ENCODE assay signal across 2 cellular contexts in the genomic region with DNA sequence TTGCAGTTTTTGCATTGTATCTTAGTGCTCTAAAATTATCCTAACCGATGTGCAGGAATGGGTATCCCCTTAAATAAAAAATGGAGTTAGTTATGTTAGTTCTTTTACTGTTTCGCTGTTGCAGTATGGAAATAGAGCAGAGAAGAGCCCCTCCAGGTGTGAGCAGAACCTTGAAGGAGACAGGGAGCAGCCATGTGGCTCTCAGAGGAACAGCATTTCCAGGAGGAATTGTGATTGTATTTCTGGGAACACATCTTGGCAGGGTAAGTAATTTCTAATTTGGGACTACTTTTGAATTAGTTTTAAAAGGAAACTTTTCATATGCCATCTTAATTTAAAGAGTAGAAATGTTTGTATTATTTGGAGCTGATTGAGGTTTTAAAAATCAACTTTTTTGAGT.
TF ChIP-seq lines count a peak whose summit lies in the region.

No MANE protein-coding gene starts in this region.

TF ChIP-seq in HepG2, 621 proteins besides CTCF, POLR2A, EP300 and RAD21:
- TF ChIP-seq POGZ (CRISPR knock-in tag; IDR thresholded peaks at IDR 0.05) (no peak), GATA4 (IDR thresholded peaks at IDR 0.05; ENCODE audit: borderline replicate concordance, low read depth) (no peak), NR2F6 (IDR thresholded peaks at IDR 0.05) (no peak), NR2F6 (CRISPR knock-in tag; IDR thresholded peaks at IDR 0.05) (no peak), HDAC6 (IDR thresholded peaks at IDR 0.05; ENCODE audit: low read depth, low read length) (no peak), PLRG1 (conservative IDR thresholded peaks at IDR 0.05) (no peak), RBAK (CRISPR knock-in tag; IDR thresholded peaks at IDR 0.05) (no peak), ETS1 (CRISPR knock-in tag; IDR thresholded peaks at IDR 0.05) (no peak)

TF ChIP-seq in WTC11, 78 proteins besides CTCF, POLR2A, EP300 and RAD21:
- TF ChIP-seq, protein P1, sequence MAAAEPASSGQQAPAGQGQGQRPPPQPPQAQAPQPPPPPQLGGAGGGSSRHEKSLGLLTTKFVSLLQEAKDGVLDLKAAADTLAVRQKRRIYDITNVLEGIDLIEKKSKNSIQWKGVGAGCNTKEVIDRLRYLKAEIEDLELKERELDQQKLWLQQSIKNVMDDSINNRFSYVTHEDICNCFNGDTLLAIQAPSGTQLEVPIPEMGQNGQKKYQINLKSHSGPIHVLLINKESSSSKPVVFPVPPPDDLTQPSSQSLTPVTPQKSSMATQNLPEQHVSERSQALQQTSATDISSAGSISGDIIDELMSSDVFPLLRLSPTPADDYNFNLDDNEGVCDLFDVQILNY (CRISPR knock-in tag; IDR thresholded peaks at IDR 0.05), result no peak
- no peak for TF ChIP-seq MLX (CRISPR knock-in tag; IDR thresholded peaks at IDR 0.05)
- TF ChIP-seq, protein P2, sequence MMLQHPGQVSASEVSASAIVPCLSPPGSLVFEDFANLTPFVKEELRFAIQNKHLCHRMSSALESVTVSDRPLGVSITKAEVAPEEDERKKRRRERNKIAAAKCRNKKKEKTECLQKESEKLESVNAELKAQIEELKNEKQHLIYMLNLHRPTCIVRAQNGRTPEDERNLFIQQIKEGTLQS (CRISPR knock-in tag; conservative IDR thresholded peaks at IDR 0.05), result no peak
- TF ChIP-seq ZNF138 (CRISPR knock-in tag; conservative IDR thresholded peaks at IDR 0.05), result no peak
